In genomic region chr2:147824625-147825024, GRCh38 we compare ENCODE assay signal across 12 cellular contexts.
DNase-seq lines count a peak whose midpoint lies in the region; ATAC-seq lines count a peak whose summit lies in the region.
"Had no signal": no experiment of that assay in that cellular context is flagged by ENCODE, and none has a peak within 500 bp of the region (broad histone marks: within the 10 kb centered on the region; RNA-seq: fewer than 3 reads in every experiment).

No MANE protein-coding gene starts in this region.

- DNase-seq in SKM-1 treated with dmso at 0.1 percent for 144 hours (lab: John Stamatoyannopoulos, UW; ENCODE audit: unreplicated experiment) (peak; percentile 40), SKM-1 (lab: John Stamatoyannopoulos, UW; ENCODE audit: unreplicated experiment) (no peak), NOMO-1 (lab: John Stamatoyannopoulos, UW; ENCODE audit: unreplicated experiment in 2 of 2) (peak; percentile 58 to 78), OCI-M1 (lab: John Stamatoyannopoulos, UW) (peak; percentile 66), HUDEP-2 (lab: John Stamatoyannopoulos, UW; ENCODE audit: unreplicated experiment in 76 of 76) (no peak)
- DNase-seq: 8988T; CD4-positive, alpha-beta memory T cell; DMS79; HFFc6 had no signal

- ATAC-seq in GM18873 (IDR thresholded peaks at IDR 0.05; ENCODE audit: low FRiP score, unreplicated experiment) (no peak), HG03460 (IDR thresholded peaks at IDR 0.05; ENCODE audit: unreplicated experiment) (no peak)
- ATAC-seq: GM12878 had no signal

Comparison
In these comparisons a context has a peak if more than half of its experiments do, and no peak if none do; other contexts are left out.
1. DNase-seq: peak in SKM-1 treated with dmso at 0.1 percent for 144 hours (single experiment), NOMO-1 (2 of 2) and OCI-M1 (single experiment); none in SKM-1 (single experiment) and HUDEP-2 (0 of 76).